7 cellular contexts compared by ENCODE assay signal in the genomic region with DNA sequence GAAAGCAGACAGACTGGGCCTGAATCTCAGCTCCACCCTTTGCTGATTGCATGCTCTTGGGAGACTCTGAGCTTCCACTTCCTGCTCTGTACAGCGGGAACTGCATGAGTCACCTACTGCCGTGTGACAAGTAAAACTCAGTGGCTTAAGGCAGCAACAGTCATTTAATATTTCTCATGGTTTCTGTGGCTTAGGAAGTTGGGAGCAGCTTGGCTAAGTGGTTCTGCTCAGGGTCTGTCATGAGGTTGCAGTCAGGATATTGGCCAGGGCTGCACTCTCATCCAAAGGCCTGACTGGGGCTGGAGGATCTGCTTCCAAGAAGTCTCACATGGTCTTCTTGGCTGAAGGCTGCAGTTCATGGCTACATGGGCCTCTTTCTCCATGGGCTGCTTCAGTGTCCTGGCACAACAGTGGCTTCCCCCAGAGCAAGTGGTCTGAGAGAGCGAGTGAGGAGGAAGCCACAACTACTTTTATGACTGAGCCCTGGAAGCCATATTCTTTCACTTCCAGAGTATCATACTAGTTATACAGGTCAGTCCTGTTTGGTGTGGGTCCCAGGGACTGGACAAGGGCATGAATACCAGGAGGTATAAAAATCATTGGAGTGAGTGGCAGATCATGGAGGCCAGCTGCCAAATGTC. TPM values are rescaled to one million over a fixed set of nuclear protein-coding genes. Genes with fewer than 3 reads are reported as not detected.
A peak's percentile ranks its signal among the peaks of the same experiment; 100 is the strongest.
DNase-seq lines count a peak whose midpoint lies in the region; ATAC-seq, FAIRE-seq and TF ChIP-seq lines count a peak whose summit lies in the region.

No MANE protein-coding gene starts in this region.

- intact Hi-C loops in PC-3 (cut with micrococcal nuclease), result no loop called here

- no peak for TF ChIP-seq CTCF in PC-3 (conservative IDR thresholded peaks at IDR 0.05; ENCODE audit: low read depth, low read length)

- no peaks in the 10 kb centered on the region for H3F3A ChIP-seq in PC-3 (ENCODE audit: low read length, unreplicated experiment)

- peaks cover 6% of the 10 kb centered on the region; the same call in 1 of the 2 replicates for H3K79me2 ChIP-seq in PC-3 (ENCODE audit: low read length)

- no peaks in the 10 kb centered on the region; the same call in 1 of the 2 replicates for H3K36me3 ChIP-seq in PC-3 (ENCODE audit: low read depth, low read length)

- BruUV-seq in PC-3 (replicated peaks; lab: Mats Ljungman, UMichigan), result no TSS peak

- CTCF ChIA-PET in PC-3 (lab: Charles Lee), result interaction anchor here (0.6 kb wide), 1 partner anchor 568 kb away, joined by 4 read pairs; no protein-coding TSS in a partner anchor

- DNase-seq in H54 (ENCODE audit: insufficient read length, low spot score), result peak; percentile 77
- peak; percentile 88 for DNase-seq in PC-3
- DNase-seq in dermis blood vessel endothelial cell, result peak; percentile 56
- DNase-seq in renal cortical epithelial cell (ENCODE audit: low read depth), result peak; percentile 74
- no peak for DNase-seq in 8988T
- no peak for DNase-seq in GM12892 (ENCODE audit: insufficient read length)
- no peak for DNase-seq in NCI-H2029 (lab: John Stamatoyannopoulos, UW)

- no peaks in the 10 kb centered on the region for H4K20me1 ChIP-seq in PC-3 (ENCODE audit: low read length)

- no peak overlapping the region for H3K4me2 ChIP-seq in PC-3 (ENCODE audit: low read length)

- H2AFZ ChIP-seq in PC-3 (ENCODE audit: low read length), result no peak overlapping the region

- no peak overlapping the region for H3K4me3 ChIP-seq in PC-3 (ENCODE audit: low read length)

- ATAC-seq in PC-3, result peak; percentile 95

- 0 out of 2 replicates have a peak overlapping the region, but pooled peaks have one; percentile 16 for H3K9ac ChIP-seq in PC-3 (ENCODE audit: low read length)

- no peaks in the 10 kb centered on the region for H3K27me3 ChIP-seq in PC-3 (ENCODE audit: low read length)

- no peaks in the 10 kb centered on the region for H3K9me2 ChIP-seq in PC-3 (replicated peaks; ENCODE audit: low read length)

- H3K27ac ChIP-seq in PC-3 (ENCODE audit: low read length), result peak overlapping the region; percentile 69

- no peaks in the 10 kb centered on the region for H3K9me3 ChIP-seq in PC-3 (ENCODE audit: low read length)

- POLR2A ChIA-PET in PC-3 (lab: Charles Lee; ENCODE audit: unreplicated experiment), result interaction anchor here (0.6 to 0.7 kb wide), 2 partner anchors 12 to 711 kb away, joined by 3 read pairs; partner anchors contain the start of gene USP30

- peak; percentile 67 for FAIRE-seq in H54 (lab: Jason Lieb, UNC)
- FAIRE-seq in GM12892 (lab: Jason Lieb, UNC), result no peak

- no peak for TF ChIP-seq POLR2A in H54 (IDR thresholded peaks at IDR 0.05; ENCODE audit: low read depth, low read length)
- no peak for TF ChIP-seq POLR2A in GM12892 (IDR thresholded peaks at IDR 0.05; ENCODE audit: low read depth, low read length)

- peaks cover 6% of the 10 kb centered on the region for H3K4me1 ChIP-seq in PC-3 (ENCODE audit: insufficient read depth, low read length)

RNA-seq across cellular contexts. Expression of gene FAM222A, which starts 49.7 kb away (rescaled TPM):
- total RNA-seq in PC-3 (2014; rRNA removed) (11.7 and 15.3 TPM in 2 replicates), dermis blood vessel endothelial cell (0.17 and 0.65 TPM in 2 replicates), renal cortical epithelial cell (0.35 and 3.1 TPM in 2 replicates)
- not detected for polyA plus RNA-seq in GM12892 (2012; ENCODE audit: missing spikeins)

Comparison
In these comparisons a context has a peak if more than half of its experiments do, and no peak if none do; other contexts are left out.
1. DNase-seq: peak in H54 (single experiment), PC-3 (single experiment), dermis blood vessel endothelial cell (single experiment) and renal cortical epithelial cell (single experiment); none in 8988T (single experiment), GM12892 (single experiment) and NCI-H2029 (single experiment).